In the genomic region with DNA sequence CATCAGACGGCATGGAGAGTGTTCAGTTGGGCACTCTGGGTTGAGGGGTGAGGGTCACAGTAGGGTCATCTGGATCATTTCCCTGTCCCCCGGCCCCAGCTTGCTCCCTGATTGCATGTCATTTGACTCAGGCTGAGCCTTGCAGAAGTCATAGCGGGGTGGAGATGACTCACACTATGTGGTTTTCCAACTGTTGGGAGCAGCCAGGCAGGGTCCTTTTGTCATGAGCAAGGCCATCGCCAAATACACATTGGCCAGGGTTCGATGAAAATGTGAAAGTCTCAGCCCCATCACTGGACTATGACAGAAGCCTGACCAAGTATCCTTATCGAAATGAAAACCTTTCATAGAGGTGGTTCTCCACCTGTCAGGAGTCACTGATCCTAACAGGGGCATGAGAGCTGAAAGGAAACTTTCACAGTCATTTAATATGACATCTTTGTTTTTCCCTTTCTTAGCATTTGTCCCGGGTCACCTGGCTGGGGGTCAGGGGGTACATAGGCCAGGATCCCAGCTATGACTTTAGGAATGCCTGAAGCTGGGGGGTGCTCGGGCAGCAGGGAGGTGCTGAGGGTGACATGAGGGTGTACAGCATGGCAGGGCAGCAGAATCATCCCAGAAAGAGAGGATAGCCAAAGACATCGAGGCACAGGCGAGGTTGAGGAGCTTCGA, we compare ENCODE assay signal across 1 cellular context.
TF ChIP-seq lines count a peak whose summit lies in the region.

No MANE protein-coding gene starts in this region.

TF ChIP-seq in K562, 482 proteins besides CTCF, POLR2A, EP300 and RAD21 (continued from another document and continues in another):
- no peak for TF ChIP-seq IRF2 (CRISPR knock-in tag; IDR thresholded peaks at IDR 0.05)
- no peak for TF ChIP-seq FOXA1 (IDR thresholded peaks at IDR 0.05; ENCODE audit: borderline replicate concordance)
- no peak for TF ChIP-seq BMI1 (IDR thresholded peaks at IDR 0.05; ENCODE audit: low read length)
- peak; percentile 92 for TF ChIP-seq HDAC8 (tag; IDR thresholded peaks at IDR 0.05)
- no peak for TF ChIP-seq NELFE (IDR thresholded peaks at IDR 0.05; ENCODE audit: insufficient read depth, insufficient read length)
- no peak for TF ChIP-seq ILF3 (IDR thresholded peaks at IDR 0.05; ENCODE audit: borderline replicate concordance)
- no peak for TF ChIP-seq FOXP1 (CRISPR knock-in tag; IDR thresholded peaks at IDR 0.05)
- TF ChIP-seq, protein P1, sequence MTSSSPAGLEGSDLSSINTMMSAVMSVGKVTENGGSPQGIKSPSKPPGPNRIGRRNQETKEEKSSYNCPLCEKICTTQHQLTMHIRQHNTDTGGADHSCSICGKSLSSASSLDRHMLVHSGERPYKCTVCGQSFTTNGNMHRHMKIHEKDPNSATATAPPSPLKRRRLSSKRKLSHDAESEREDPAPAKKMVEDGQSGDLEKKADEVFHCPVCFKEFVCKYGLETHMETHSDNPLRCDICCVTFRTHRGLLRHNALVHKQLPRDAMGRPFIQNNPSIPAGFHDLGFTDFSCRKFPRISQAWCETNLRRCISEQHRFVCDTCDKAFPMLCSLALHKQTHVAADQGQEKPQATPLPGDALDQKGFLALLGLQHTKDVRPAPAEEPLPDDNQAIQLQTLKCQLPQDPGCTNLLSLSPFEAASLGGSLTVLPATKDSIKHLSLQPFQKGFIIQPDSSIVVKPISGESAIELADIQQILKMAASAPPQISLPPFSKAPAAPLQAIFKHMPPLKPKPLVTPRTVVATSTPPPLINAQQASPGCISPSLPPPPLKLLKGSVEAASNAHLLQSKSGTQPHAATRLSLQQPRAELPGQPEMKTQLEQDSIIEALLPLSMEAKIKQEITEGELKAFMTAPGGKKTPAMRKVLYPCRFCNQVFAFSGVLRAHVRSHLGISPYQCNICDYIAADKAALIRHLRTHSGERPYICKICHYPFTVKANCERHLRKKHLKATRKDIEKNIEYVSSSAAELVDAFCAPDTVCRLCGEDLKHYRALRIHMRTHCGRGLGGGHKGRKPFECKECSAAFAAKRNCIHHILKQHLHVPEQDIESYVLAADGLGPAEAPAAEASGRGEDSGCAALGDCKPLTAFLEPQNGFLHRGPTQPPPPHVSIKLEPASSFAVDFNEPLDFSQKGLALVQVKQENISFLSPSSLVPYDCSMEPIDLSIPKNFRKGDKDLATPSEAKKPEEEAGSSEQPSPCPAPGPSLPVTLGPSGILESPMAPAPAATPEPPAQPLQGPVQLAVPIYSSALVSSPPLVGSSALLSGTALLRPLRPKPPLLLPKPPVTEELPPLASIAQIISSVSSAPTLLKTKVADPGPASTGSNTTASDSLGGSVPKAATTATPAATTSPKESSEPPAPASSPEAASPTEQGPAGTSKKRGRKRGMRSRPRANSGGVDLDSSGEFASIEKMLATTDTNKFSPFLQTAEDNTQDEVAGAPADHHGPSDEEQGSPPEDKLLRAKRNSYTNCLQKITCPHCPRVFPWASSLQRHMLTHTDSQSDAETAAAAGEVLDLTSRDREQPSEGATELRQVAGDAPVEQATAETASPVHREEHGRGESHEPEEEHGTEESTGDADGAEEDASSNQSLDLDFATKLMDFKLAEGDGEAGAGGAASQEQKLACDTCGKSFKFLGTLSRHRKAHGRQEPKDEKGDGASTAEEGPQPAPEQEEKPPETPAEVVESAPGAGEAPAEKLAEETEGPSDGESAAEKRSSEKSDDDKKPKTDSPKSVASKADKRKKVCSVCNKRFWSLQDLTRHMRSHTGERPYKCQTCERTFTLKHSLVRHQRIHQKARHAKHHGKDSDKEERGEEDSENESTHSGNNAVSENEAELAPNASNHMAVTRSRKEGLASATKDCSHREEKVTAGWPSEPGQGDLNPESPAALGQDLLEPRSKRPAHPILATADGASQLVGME (CRISPR knock-in tag; IDR thresholded peaks at IDR 0.05), result no peak
- TF ChIP-seq, protein P2, sequence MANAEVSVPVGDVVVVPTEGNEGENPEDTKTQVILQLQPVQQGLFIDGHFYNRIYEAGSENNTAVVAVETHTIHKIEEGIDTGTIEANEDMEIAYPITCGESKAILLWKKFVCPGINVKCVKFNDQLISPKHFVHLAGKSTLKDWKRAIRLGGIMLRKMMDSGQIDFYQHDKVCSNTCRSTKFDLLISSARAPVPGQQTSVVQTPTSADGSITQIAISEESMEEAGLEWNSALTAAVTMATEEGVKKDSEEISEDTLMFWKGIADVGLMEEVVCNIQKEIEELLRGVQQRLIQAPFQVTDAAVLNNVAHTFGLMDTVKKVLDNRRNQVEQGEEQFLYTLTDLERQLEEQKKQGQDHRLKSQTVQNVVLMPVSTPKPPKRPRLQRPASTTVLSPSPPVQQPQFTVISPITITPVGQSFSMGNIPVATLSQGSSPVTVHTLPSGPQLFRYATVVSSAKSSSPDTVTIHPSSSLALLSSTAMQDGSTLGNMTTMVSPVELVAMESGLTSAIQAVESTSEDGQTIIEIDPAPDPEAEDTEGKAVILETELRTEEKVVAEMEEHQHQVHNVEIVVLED (CRISPR knock-in tag; IDR thresholded peaks at IDR 0.05), result peak; percentile 24; the same call in 1 of the 2 replicates
- TF ChIP-seq, protein P3, sequence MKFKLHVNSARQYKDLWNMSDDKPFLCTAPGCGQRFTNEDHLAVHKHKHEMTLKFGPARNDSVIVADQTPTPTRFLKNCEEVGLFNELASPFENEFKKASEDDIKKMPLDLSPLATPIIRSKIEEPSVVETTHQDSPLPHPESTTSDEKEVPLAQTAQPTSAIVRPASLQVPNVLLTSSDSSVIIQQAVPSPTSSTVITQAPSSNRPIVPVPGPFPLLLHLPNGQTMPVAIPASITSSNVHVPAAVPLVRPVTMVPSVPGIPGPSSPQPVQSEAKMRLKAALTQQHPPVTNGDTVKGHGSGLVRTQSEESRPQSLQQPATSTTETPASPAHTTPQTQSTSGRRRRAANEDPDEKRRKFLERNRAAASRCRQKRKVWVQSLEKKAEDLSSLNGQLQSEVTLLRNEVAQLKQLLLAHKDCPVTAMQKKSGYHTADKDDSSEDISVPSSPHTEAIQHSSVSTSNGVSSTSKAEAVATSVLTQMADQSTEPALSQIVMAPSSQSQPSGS (CRISPR knock-in tag; IDR thresholded peaks at IDR 0.05), result no peak
- TF ChIP-seq, protein P4, sequence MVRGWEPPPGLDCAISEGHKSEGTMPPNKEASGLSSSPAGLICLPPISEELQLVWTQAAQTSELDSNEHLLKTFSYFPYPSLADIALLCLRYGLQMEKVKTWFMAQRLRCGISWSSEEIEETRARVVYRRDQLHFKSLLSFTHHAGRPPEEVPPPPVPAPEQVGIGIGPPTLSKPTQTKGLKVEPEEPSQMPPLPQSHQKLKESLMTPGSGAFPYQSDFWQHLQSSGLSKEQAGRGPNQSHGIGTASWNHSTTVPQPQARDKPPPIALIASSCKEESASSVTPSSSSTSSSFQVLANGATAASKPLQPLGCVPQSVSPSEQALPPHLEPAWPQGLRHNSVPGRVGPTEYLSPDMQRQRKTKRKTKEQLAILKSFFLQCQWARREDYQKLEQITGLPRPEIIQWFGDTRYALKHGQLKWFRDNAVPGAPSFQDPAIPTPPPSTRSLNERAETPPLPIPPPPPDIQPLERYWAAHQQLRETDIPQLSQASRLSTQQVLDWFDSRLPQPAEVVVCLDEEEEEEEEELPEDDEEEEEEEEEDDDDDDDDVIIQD (CRISPR knock-in tag; IDR thresholded peaks at IDR 0.05), result 0 out of 2 replicates have a peak, but pooled peaks have one; percentile 64
- no peak for TF ChIP-seq ELF2 (CRISPR knock-in tag; IDR thresholded peaks at IDR 0.05)
- no peak for TF ChIP-seq POU5F1 (IDR thresholded peaks at IDR 0.05; ENCODE audit: borderline replicate concordance, low read depth, low read length, partially characterized antibody)
- TF ChIP-seq, protein P5, sequence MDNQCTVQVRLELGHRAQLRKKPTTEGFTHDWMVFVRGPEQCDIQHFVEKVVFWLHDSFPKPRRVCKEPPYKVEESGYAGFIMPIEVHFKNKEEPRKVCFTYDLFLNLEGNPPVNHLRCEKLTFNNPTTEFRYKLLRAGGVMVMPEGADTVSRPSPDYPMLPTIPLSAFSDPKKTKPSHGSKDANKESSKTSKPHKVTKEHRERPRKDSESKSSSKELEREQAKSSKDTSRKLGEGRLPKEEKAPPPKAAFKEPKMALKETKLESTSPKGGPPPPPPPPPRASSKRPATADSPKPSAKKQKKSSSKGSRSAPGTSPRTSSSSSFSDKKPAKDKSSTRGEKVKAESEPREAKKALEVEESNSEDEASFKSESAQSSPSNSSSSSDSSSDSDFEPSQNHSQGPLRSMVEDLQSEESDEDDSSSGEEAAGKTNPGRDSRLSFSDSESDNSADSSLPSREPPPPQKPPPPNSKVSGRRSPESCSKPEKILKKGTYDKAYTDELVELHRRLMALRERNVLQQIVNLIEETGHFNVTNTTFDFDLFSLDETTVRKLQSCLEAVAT (IDR thresholded peaks at IDR 0.05), result no peak
- TF ChIP-seq XRCC3 (IDR thresholded peaks at IDR 0.05), result no peak
- TF ChIP-seq NR2C1 (IDR thresholded peaks at IDR 0.05), result peak; percentile 61; the same call in 1 of the 2 replicates
- peak; percentile 92 for TF ChIP-seq NR2C1 (tag; IDR thresholded peaks at IDR 0.05)
- no peak for TF ChIP-seq PHB2 (IDR thresholded peaks at IDR 0.05; ENCODE audit: low read depth)
- TF ChIP-seq SMARCE1 (IDR thresholded peaks at IDR 0.05), result peak; percentile 67
- no peak for TF ChIP-seq NFATC3 (IDR thresholded peaks at IDR 0.05)
- TF ChIP-seq NUFIP1 (IDR thresholded peaks at IDR 0.05; ENCODE audit: partially characterized antibody), result no peak
- TF ChIP-seq, protein P6, sequence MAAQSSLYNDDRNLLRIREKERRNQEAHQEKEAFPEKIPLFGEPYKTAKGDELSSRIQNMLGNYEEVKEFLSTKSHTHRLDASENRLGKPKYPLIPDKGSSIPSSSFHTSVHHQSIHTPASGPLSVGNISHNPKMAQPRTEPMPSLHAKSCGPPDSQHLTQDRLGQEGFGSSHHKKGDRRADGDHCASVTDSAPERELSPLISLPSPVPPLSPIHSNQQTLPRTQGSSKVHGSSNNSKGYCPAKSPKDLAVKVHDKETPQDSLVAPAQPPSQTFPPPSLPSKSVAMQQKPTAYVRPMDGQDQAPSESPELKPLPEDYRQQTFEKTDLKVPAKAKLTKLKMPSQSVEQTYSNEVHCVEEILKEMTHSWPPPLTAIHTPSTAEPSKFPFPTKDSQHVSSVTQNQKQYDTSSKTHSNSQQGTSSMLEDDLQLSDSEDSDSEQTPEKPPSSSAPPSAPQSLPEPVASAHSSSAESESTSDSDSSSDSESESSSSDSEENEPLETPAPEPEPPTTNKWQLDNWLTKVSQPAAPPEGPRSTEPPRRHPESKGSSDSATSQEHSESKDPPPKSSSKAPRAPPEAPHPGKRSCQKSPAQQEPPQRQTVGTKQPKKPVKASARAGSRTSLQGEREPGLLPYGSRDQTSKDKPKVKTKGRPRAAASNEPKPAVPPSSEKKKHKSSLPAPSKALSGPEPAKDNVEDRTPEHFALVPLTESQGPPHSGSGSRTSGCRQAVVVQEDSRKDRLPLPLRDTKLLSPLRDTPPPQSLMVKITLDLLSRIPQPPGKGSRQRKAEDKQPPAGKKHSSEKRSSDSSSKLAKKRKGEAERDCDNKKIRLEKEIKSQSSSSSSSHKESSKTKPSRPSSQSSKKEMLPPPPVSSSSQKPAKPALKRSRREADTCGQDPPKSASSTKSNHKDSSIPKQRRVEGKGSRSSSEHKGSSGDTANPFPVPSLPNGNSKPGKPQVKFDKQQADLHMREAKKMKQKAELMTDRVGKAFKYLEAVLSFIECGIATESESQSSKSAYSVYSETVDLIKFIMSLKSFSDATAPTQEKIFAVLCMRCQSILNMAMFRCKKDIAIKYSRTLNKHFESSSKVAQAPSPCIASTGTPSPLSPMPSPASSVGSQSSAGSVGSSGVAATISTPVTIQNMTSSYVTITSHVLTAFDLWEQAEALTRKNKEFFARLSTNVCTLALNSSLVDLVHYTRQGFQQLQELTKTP (IDR thresholded peaks at IDR 0.05; ENCODE audit: low read depth in 1 of 2, partially characterized antibody in 2 of 2), result no peak
- no peak for TF ChIP-seq ZNF165 (CRISPR knock-in tag; IDR thresholded peaks at IDR 0.05; ENCODE audit: borderline replicate concordance)
- TF ChIP-seq E2F3 (CRISPR knock-in tag; IDR thresholded peaks at IDR 0.05), result 0 out of 2 replicates have a peak, but pooled peaks have one; percentile 35
- TF ChIP-seq, protein P7, sequence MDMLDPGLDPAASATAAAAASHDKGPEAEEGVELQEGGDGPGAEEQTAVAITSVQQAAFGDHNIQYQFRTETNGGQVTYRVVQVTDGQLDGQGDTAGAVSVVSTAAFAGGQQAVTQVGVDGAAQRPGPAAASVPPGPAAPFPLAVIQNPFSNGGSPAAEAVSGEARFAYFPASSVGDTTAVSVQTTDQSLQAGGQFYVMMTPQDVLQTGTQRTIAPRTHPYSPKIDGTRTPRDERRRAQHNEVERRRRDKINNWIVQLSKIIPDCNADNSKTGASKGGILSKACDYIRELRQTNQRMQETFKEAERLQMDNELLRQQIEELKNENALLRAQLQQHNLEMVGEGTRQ (CRISPR knock-in tag; IDR thresholded peaks at IDR 0.05), result no peak
- TF ChIP-seq DIDO1 (tag; IDR thresholded peaks at IDR 0.05; ENCODE audit: low read depth), result peak; percentile 59; the same call in 1 of the 2 replicates
- peak; percentile 87 for TF ChIP-seq HIVEP1 (CRISPR knock-in tag; IDR thresholded peaks at IDR 0.05)
- no peak for TF ChIP-seq KAT7 (CRISPR knock-in tag; IDR thresholded peaks at IDR 0.05; ENCODE audit: borderline replicate concordance)
